9 cellular contexts compared by ENCODE assay signal in genomic region chr19:42850981-42851717, GRCh38. TPM values are rescaled to one million over a fixed set of nuclear protein-coding genes. Genes with fewer than 3 reads are reported as not detected.
DNase-seq lines count a peak whose midpoint lies in the region; ATAC-seq and TF ChIP-seq lines count a peak whose summit lies in the region.
"Had no signal": no experiment of that assay in that cellular context is flagged by ENCODE, and none has a peak within 500 bp of the region (broad histone marks: within the 10 kb centered on the region; RNA-seq: fewer than 3 reads in every experiment).

No MANE protein-coding gene starts in this region.

- H3K27ac ChIP-seq in A673 (ENCODE audit: low read depth, low read length, poor library complexity, severe bottlenecking) (no peak overlapping the region), lower lobe of right lung (no peak overlapping the region)

- TF ChIP-seq CTCF in A673 (conservative IDR thresholded peaks at IDR 0.05; ENCODE audit: low read depth, low read length) (no peak), cardiac fibroblast (IDR thresholded peaks at IDR 0.05; ENCODE audit: low read depth, low read length) (no peak), lower lobe of right lung (IDR thresholded peaks at IDR 0.05) (no peak)

- H3K27me3 ChIP-seq in A673 (replicated peaks; ENCODE audit: insufficient read depth, low read depth, low read length, poor library complexity) = no peaks in the 10 kb centered on the region
- no peaks in the 10 kb centered on the region for H3K27me3 ChIP-seq in lower lobe of right lung (ENCODE audit: low read depth)

- BruUV-seq in A673 (replicated peaks; lab: Mats Ljungman, UMichigan) = no TSS peak

- no peaks in the 10 kb centered on the region for H3K4me1 ChIP-seq in A673 (ENCODE audit: insufficient read depth, low read length, poor library complexity, severe bottlenecking)
- no peaks in the 10 kb centered on the region for H3K4me1 ChIP-seq in lower lobe of right lung

- CTCF ChIA-PET in A673 (lab: Charles Lee) = no interaction called here

- intact Hi-C loops in A673 (cut with micrococcal nuclease; ENCODE audit: unreplicated experiment) (no loop called here), lower lobe of right lung (cut with DNase I) (no loop called here)

- no peaks in the 10 kb centered on the region for H3K36me3 ChIP-seq in A673 (ENCODE audit: insufficient read depth, low read length, poor library complexity, severe bottlenecking)
- no peaks in the 10 kb centered on the region for H3K36me3 ChIP-seq in lower lobe of right lung

- H3K4me3 ChIP-seq in A673 (ENCODE audit: low read depth, low read length, poor library complexity, severe bottlenecking) (no peak overlapping the region), cardiac fibroblast (replicated peaks in 1 of 2; ENCODE audit: low read depth in 2 of 2, low read length in 2 of 2) (no peak overlapping the region), lower lobe of right lung (no peak overlapping the region)

- ATAC-seq in lower lobe of right lung = no peak
- ATAC-seq in HG03469 (IDR thresholded peaks at IDR 0.05; ENCODE audit: unreplicated experiment) = no peak

- POLR2A ChIA-PET in A673 (lab: Charles Lee; ENCODE audit: low non-redundant PET) = no interaction called here

- no peaks in the 10 kb centered on the region for H3K9me3 ChIP-seq in A673 (ENCODE audit: low read depth, low read length, poor library complexity, severe bottlenecking)
- H3K9me3 ChIP-seq in lower lobe of right lung = no peaks in the 10 kb centered on the region

- DNase-seq in A673 (ENCODE audit: low spot score) = peak; percentile 11
- DNase-seq in HT1080 (ENCODE audit: low read depth) = peak; percentile 94
- peak; percentile 70 to 99 for DNase-seq in cardiac fibroblast (ENCODE audit: low read depth in 2 of 2)
- peak; percentile 98 for DNase-seq in iris pigment epithelial cell (ENCODE audit: low read depth)
- no peak for DNase-seq in mesenteric fat pad (ENCODE audit: low spot score)
- DNase-seq in NCI-H2227 treated with DMSO at 0.1 percent for 48 hours (lab: John Stamatoyannopoulos, UW) = no peak
- DNase-seq in lower lobe of right lung = no peak
- DNase-seq: NCI-H1105 treated with DMSO at 0.1 percent for 48 hours had no signal

RNA-seq across cellular contexts. Expression of gene PSG1, which starts 28.4 kb away (rescaled TPM):
- total RNA-seq in A673 (2021) = not detected in 2 replicates
- total RNA-seq in HT1080 (2014; rRNA removed; shearing (Covaris generic)) = 0.27 TPM in 1 of 2 replicates, not detected in the other
- 0.05 and 0.27 TPM in 2 replicates for polyA plus RNA-seq in HT1080 (2015; cell fraction: cytosol; rRNA removed)
- polyA plus RNA-seq in HT1080 (2015; cell fraction: nucleus; rRNA removed) = 0.28 and 0.45 TPM in 2 replicates
- not detected for total RNA-seq in mesenteric fat pad
- total RNA-seq in lower lobe of right lung = not detected

Comparison
In these comparisons a context has a peak if more than half of its experiments do, and no peak if none do; other contexts are left out.
1. DNase-seq: peak in A673 (single experiment), HT1080 (single experiment), cardiac fibroblast (2 of 2) and iris pigment epithelial cell (single experiment); none in mesenteric fat pad (single experiment), NCI-H2227 treated with DMSO at 0.1 percent for 48 hours (single experiment) and lower lobe of right lung (single experiment).